Comparison of ENCODE assay signal across 8 cellular contexts in genomic region chr12:42589465-42590323, GRCh38. TPM values are rescaled to one million over a fixed set of nuclear protein-coding genes. Genes with fewer than 3 reads are reported as not detected.
A peak's percentile ranks its signal among the peaks of the same experiment; 100 is the strongest.
DNase-seq lines count a peak whose midpoint lies in the region; ATAC-seq, FAIRE-seq and TF ChIP-seq lines count a peak whose summit lies in the region.

Gene PRICKLE1 (minus strand): TSS chr12:42589746. CDS start chr12:42472516, 117,230 bp downstream.

- H3K9me3 ChIP-seq in kidney (ENCODE audit: control insufficient read depth in 1 of 2, low read length in 2 of 2) = no peaks in the 10 kb centered on the region

- peaks cover 0 to 7% of the 10 kb centered on the region in 2 donors for H3K4me1 ChIP-seq in kidney (ENCODE audit: control insufficient read depth in 1 of 2, insufficient read depth in 1 of 2, low read depth in 1 of 2, low read length in 2 of 2)

- peaks cover 8% of the 10 kb centered on the region for H3K27me3 ChIP-seq in BJ (ENCODE audit: control insufficient read depth, insufficient read depth, low read length)

- H3K9ac ChIP-seq in kidney (ENCODE audit: low read length in 2 of 2) = peak within 1 kb of the TSS; percentile 50 to 56

- H3K4me3 ChIP-seq in BJ (ENCODE audit: low read depth, low read length) = peak within 1 kb of the TSS; percentile 87
- H3K4me3 ChIP-seq in cardiac fibroblast (replicated peaks in 1 of 2; ENCODE audit: low read depth in 2 of 2, low read length in 2 of 2) = peak within 1 kb of the TSS; percentile 74 to 89
- peak within 1 kb of the TSS; percentile 83 to 87 for H3K4me3 ChIP-seq in kidney (ENCODE audit: low read length in 2 of 2)

- TF ChIP-seq CTCF in BJ (IDR thresholded peaks at IDR 0.05; ENCODE audit: insufficient read depth, low read depth, low read length) (no peak), cardiac fibroblast (IDR thresholded peaks at IDR 0.05; ENCODE audit: low read depth, low read length) (no peak), kidney (IDR thresholded peaks at IDR 0.05; ENCODE audit: borderline replicate concordance, extremely low read depth, insufficient read depth) (no peak)

- DNase-seq in BJ (ENCODE audit: low read depth) (no peak), cardiac fibroblast (ENCODE audit: low read depth in 2 of 2) (peak; percentile 66 to 67), kidney (peak; percentile 79)
- peak; percentile 25 for DNase-seq in stimulated activated CD4-positive, alpha-beta T cell treated with anti-CD3 and anti-CD28 coated beads, Interleukin-12 subunit alpha, Interleukin-12 subunit beta, amount 100 ng/mL, for 4 hours
- DNase-seq in central memory CD4-positive, alpha-beta T cell = no peak

- no peak for FAIRE-seq in kidney (lab: Jason Lieb, UNC)

- intact Hi-C loops in kidney (cut with DNase I) = loop anchor here (10.0 kb wide), 1 partner anchor 105 kb away; no protein-coding TSS in a partner anchor

- ATAC-seq in GM19025 (IDR thresholded peaks at IDR 0.05; ENCODE audit: low read depth, unreplicated experiment) (peak; percentile 80), HG03097 (IDR thresholded peaks at IDR 0.05; ENCODE audit: low FRiP score, unreplicated experiment) (peak; percentile 72)

- POLR2A ChIA-PET in BJ (lab: Charles Lee) = no interaction called here

- H3K27ac ChIP-seq in kidney (ENCODE audit: low read depth in 2 of 2, low read length in 2 of 2) = no peak within 1 kb of the TSS

- CTCF ChIA-PET in BJ (lab: Yijun Ruan, JAX) = interaction anchor here (0.9 to 1.6 kb wide), 2 partner anchors 15 to 170 kb away, joined by 3 to 4 read pairs; no protein-coding TSS in a partner anchor

- H3K36me3 ChIP-seq in BJ (ENCODE audit: control insufficient read depth, insufficient read depth, low read length) = no peaks in the 10 kb centered on the region
- no peaks in the 10 kb centered on the region for H3K36me3 ChIP-seq in kidney (ENCODE audit: control insufficient read depth in 1 of 2, insufficient read depth in 2 of 2, low read length in 2 of 2)

TF ChIP-seq in PFSK-1, 5 proteins besides CTCF, POLR2A, EP300 and RAD21:
- TF ChIP-seq, protein P1, sequence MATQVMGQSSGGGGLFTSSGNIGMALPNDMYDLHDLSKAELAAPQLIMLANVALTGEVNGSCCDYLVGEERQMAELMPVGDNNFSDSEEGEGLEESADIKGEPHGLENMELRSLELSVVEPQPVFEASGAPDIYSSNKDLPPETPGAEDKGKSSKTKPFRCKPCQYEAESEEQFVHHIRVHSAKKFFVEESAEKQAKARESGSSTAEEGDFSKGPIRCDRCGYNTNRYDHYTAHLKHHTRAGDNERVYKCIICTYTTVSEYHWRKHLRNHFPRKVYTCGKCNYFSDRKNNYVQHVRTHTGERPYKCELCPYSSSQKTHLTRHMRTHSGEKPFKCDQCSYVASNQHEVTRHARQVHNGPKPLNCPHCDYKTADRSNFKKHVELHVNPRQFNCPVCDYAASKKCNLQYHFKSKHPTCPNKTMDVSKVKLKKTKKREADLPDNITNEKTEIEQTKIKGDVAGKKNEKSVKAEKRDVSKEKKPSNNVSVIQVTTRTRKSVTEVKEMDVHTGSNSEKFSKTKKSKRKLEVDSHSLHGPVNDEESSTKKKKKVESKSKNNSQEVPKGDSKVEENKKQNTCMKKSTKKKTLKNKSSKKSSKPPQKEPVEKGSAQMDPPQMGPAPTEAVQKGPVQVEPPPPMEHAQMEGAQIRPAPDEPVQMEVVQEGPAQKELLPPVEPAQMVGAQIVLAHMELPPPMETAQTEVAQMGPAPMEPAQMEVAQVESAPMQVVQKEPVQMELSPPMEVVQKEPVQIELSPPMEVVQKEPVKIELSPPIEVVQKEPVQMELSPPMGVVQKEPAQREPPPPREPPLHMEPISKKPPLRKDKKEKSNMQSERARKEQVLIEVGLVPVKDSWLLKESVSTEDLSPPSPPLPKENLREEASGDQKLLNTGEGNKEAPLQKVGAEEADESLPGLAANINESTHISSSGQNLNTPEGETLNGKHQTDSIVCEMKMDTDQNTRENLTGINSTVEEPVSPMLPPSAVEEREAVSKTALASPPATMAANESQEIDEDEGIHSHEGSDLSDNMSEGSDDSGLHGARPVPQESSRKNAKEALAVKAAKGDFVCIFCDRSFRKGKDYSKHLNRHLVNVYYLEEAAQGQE (IDR thresholded peaks at IDR 0.05; ENCODE audit: insufficient read depth in 1 of 2, low read depth in 2 of 2, low read length in 2 of 2) = no peak
- peak; percentile 34 for TF ChIP-seq FOXP2 (optimal IDR thresholded peaks at IDR 0.05; ENCODE audit: borderline replicate concordance, extremely low read depth, extremely low read length, insufficient read depth)

RNA-seq across cellular contexts. Expression of gene PRICKLE1, which starts in this region (rescaled TPM):
- polyA plus RNA-seq in BJ (2011; rRNA removed) (16.3 and 19.9 TPM in 2 replicates), kidney (ENCODE audit: insufficient read depth, low read depth, low replicate concordance) (3.9 TPM)
- 22.2 and 25.1 TPM in 2 replicates for polyA minus RNA-seq in BJ (2011; rRNA and poly(A)+ RNA removed)
- polyA plus RNA-seq in PFSK-1 (2012; ENCODE audit: insufficient read length, low read depth) = 6.7 TPM
- total RNA-seq in kidney = 21.7 TPM

Comparison
In these comparisons a context has a peak if more than half of its experiments do, and no peak if none do; other contexts are left out.
1. DNase-seq: peak in cardiac fibroblast (2 of 2), kidney (single experiment) and stimulated activated CD4-positive, alpha-beta T cell treated with anti-CD3 and anti-CD28 coated beads, Interleukin-12 subunit alpha, Interleukin-12 subunit beta, amount 100 ng/mL, for 4 hours (single experiment); none in BJ (single experiment) and central memory CD4-positive, alpha-beta T cell (single experiment).
2. Peak in every context shown above with its lines, with median percentiles within 50 percentile points of each other: H3K4me3 ChIP-seq.